ENCODE assay signal across 20 cellular contexts in the genomic region with DNA sequence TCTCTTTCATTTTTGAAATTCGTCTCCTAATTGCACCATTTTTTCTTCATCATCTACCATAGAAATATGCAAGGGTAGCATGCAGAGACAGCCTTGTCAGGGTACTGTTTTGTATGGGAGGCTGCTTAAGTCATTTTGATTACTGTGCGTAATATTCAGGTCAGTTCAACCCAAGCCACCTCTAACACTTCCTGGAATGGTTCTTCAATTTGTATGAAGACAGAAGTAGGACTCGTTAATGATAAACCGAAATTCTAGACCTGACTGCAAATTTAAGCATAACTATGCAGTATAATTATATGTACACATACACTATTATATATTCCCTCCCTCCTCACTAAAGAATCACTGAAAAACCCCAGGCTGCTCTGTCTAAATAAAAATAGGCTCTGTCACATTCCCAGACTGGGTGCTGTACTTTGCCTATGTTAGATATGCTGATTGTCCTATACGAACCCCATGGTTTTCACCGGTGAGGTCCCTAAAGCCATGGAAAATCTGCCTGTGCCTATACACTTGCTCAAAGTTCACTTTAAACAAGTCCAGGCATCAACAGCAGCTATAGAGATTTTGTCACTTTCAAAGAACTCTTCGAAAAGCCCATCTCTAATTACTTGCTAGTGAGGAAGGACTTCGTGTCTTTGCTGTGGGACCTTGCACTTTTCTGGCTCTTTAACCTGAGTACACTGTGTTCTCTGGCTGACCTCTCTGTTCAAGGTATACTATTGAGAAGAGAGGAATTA.
DNase-seq lines count a peak whose midpoint lies in the region; ATAC-seq and FAIRE-seq lines count a peak whose summit lies in the region.
"Had no signal": no experiment of that assay in that cellular context is flagged by ENCODE, and none has a peak within 500 bp of the region (broad histone marks: within the 10 kb centered on the region; RNA-seq: fewer than 3 reads in every experiment).

No MANE protein-coding gene starts in this region.

- ATAC-seq in natural killer cell treated with Interleukin-12 subunit alpha and Interleukin-12 subunit beta and Interleukin-15 and Interleukin-18, amount 100 ng/mL, for 72 hours, result no peak
- ATAC-seq: Panc1, SK-N-SH treated with all-trans-retinoic acid at 6 μM for 48 hours had no signal

- no peaks in the 10 kb centered on the region for H3K9me3 Mint-ChIP-seq in CD8-positive, alpha-beta memory T cell
- no peaks in the 10 kb centered on the region for H3K9me3 Mint-ChIP-seq in natural killer cell treated with Interleukin-12 subunit alpha and Interleukin-12 subunit beta and Interleukin-15 and Interleukin-18, amount 100 ng/mL, for 72 hours
- H3K9me3 Mint-ChIP-seq: activated T-helper 1 cell treated with anti-CD3 and anti-CD28 coated beads, Interleukin-12 subunit alpha, Interleukin-12 subunit beta, Interleukin-2, Interleukin-4 antibody, amounts not matched to agents 30 ng/mL and 10 ng/mL and 1 ng/mL, durations not matched to agents 14 hours and 24 hours and 36 hours had no signal

- DNase-seq in CD8-positive, alpha-beta memory T cell, result no peak
- DNase-seq in NCI-H69 (lab: John Stamatoyannopoulos, UW) (peak; percentile 27), COLO668 (lab: John Stamatoyannopoulos, UW; ENCODE audit: unreplicated experiment) (no peak), cortex of kidney (lab: John Stamatoyannopoulos, UW) (no peak), Ammon's horn (ENCODE audit: low spot score) (no peak)
- DNase-seq in natural killer cell treated with Interleukin-12 subunit alpha and Interleukin-12 subunit beta and Interleukin-15 and Interleukin-18, amount 100 ng/mL, for 72 hours (ENCODE audit: low spot score), result no peak
- DNase-seq: activated CD4-positive, alpha-beta T cell treated with anti-CD3 and anti-CD28 coated beads, Interleukin-2, amount 50 U/mL, for 48 hours; amygdala; MG63; NCI-H1930; NCI-H510A treated with DMSO at 0.1 percent for 48 hours had no signal

- peaks cover 0 to 5% (median 0%) of the 10 kb centered on the region in 3 donors for H3K36me3 Mint-ChIP-seq in CD8-positive, alpha-beta memory T cell
- H3K36me3 Mint-ChIP-seq in natural killer cell treated with Interleukin-12 subunit alpha and Interleukin-12 subunit beta and Interleukin-15 and Interleukin-18, amount 100 ng/mL, for 72 hours, result no peaks in the 10 kb centered on the region

- POLR2A ChIA-PET in CD8-positive, alpha-beta memory T cell (lab: Charles Lee), result no interaction called here

- no peaks in the 10 kb centered on the region for H3K27me3 ChIP-seq in CD8-positive, alpha-beta memory T cell (ENCODE audit: insufficient read depth, low read length, poor library complexity, severe bottlenecking)
- H3K27me3 ChIP-seq: BLaER1 treated with 17β-estradiol and CSF1 and Interleukin-3, amounts not matched to agents 10 nM and 100 nM; MG63 had no signal

- H3K27me3 Mint-ChIP-seq in CD8-positive, alpha-beta memory T cell, result no peaks in the 10 kb centered on the region
- no peaks in the 10 kb centered on the region for H3K27me3 Mint-ChIP-seq in natural killer cell treated with Interleukin-12 subunit alpha and Interleukin-12 subunit beta and Interleukin-15 and Interleukin-18, amount 100 ng/mL, for 72 hours

- H3K4me1 ChIP-seq in CD8-positive, alpha-beta memory T cell (ENCODE audit: insufficient read depth, low read length), result peaks cover 4% of the 10 kb centered on the region

- no peak overlapping the region for H3K27ac ChIP-seq in CD8-positive, alpha-beta memory T cell (ENCODE audit: low read depth, low read length)
- H3K27ac ChIP-seq: BLaER1 treated with 17β-estradiol and CSF1 and Interleukin-3, amounts not matched to agents 10 nM and 100 nM; skin epidermis had no signal

- H3K4me3 ChIP-seq in CD8-positive, alpha-beta memory T cell (ENCODE audit: low read length), result no peak overlapping the region
- H3K4me3 ChIP-seq: BLaER1 treated with 17β-estradiol and CSF1 and Interleukin-3, amounts not matched to agents 10 nM and 100 nM; MG63; skin epidermis had no signal

- peaks cover 14 to 17% (median 15%) of the 10 kb centered on the region in 3 donors for H3K4me1 Mint-ChIP-seq in CD8-positive, alpha-beta memory T cell
- H3K4me1 Mint-ChIP-seq in natural killer cell treated with Interleukin-12 subunit alpha and Interleukin-12 subunit beta and Interleukin-15 and Interleukin-18, amount 100 ng/mL, for 72 hours (ENCODE audit: low read depth in 2 of 2), result peaks cover 8 to 11% of the 10 kb centered on the region in 2 donors

- H3K36me3 ChIP-seq in CD8-positive, alpha-beta memory T cell (ENCODE audit: insufficient read depth, low read length), result no peaks in the 10 kb centered on the region
- H3K36me3 ChIP-seq: BLaER1 treated with 17β-estradiol and CSF1 and Interleukin-3, amounts not matched to agents 10 nM and 100 nM; MG63 had no signal

- CTCF ChIA-PET in CD8-positive, alpha-beta memory T cell (lab: Charles Lee), result no interaction called here

- peak; percentile 70 for FAIRE-seq in islet of Langerhans (lab: Jason Lieb, UNC)
- FAIRE-seq: endothelial cell of umbilical vein, GM18507, TTC549 had no signal

- peak overlapping the region; percentile 8 to 73 (median 59) for H3K4me3 Mint-ChIP-seq in CD8-positive, alpha-beta memory T cell
- H3K4me3 Mint-ChIP-seq in natural killer cell treated with Interleukin-12 subunit alpha and Interleukin-12 subunit beta and Interleukin-15 and Interleukin-18, amount 100 ng/mL, for 72 hours, result peak overlapping the region; percentile 29
- H3K4me3 Mint-ChIP-seq: activated T-helper 1 cell treated with anti-CD3 and anti-CD28 coated beads, Interleukin-12 subunit alpha, Interleukin-12 subunit beta, Interleukin-2, Interleukin-4 antibody, amounts not matched to agents 30 ng/mL and 10 ng/mL and 1 ng/mL, durations not matched to agents 14 hours and 24 hours and 36 hours had no signal

- H3K27ac Mint-ChIP-seq in CD8-positive, alpha-beta memory T cell, result peak overlapping the region in 4 of 8 donors; percentile 17 to 45 (median 22)
- H3K27ac Mint-ChIP-seq in natural killer cell treated with Interleukin-12 subunit alpha and Interleukin-12 subunit beta and Interleukin-15 and Interleukin-18, amount 100 ng/mL, for 72 hours, result no peak overlapping the region
- H3K27ac Mint-ChIP-seq: activated T-helper 1 cell treated with anti-CD3 and anti-CD28 coated beads, Interleukin-12 subunit alpha, Interleukin-12 subunit beta, Interleukin-2, Interleukin-4 antibody, amounts not matched to agents 30 ng/mL and 10 ng/mL and 1 ng/mL, durations not matched to agents 14 hours and 24 hours and 36 hours had no signal

- no peaks in the 10 kb centered on the region for H3K9me3 ChIP-seq in CD8-positive, alpha-beta memory T cell (ENCODE audit: low read length)
- H3K9me3 ChIP-seq: MG63 had no signal
